ENCODE assay signal across 8 cellular contexts in genomic region chr6:159008656-159009288, GRCh38. TPM values are rescaled to one million over a fixed set of nuclear protein-coding genes. Genes with fewer than 3 reads are reported as not detected.
DNase-seq lines count a peak whose midpoint lies in the region; ATAC-seq and TF ChIP-seq lines count a peak whose summit lies in the region.

No MANE protein-coding gene starts in this region.

- no peaks in the 10 kb centered on the region for H3K9me2 ChIP-seq in OCI-LY1 (ENCODE audit: low read depth, low read length)

- H3K36me3 Mint-ChIP-seq in activated naive CD4-positive, alpha-beta T cell treated with anti-CD3 and anti-CD28 coated beads, Interleukin-2, amount 10 ng/mL, durations not matched to agents 7 days and 5 days = no peaks in the 10 kb centered on the region
- H3K36me3 Mint-ChIP-seq in activated naive CD4-positive, alpha-beta T cell treated with anti-CD3 and anti-CD28 coated beads for 36 hours (ENCODE audit: low read depth) = no peaks in the 10 kb centered on the region
- no peaks in the 10 kb centered on the region for H3K36me3 Mint-ChIP-seq in chondrocyte (ENCODE audit: low read depth)
- no peaks in the 10 kb centered on the region for H3K36me3 Mint-ChIP-seq in naive thymus-derived CD8-positive, alpha-beta T cell

- H3F3A ChIP-seq in OCI-LY1 (ENCODE audit: insufficient read depth, low read length) = no peaks in the 10 kb centered on the region

- ATAC-seq in HG02642 (IDR thresholded peaks at IDR 0.05; ENCODE audit: poor library complexity, unreplicated experiment) = peak; percentile 71
- peak; percentile 47 to 82 for ATAC-seq in naive thymus-derived CD8-positive, alpha-beta T cell
- ATAC-seq in GM21447 (IDR thresholded peaks at IDR 0.05; ENCODE audit: unreplicated experiment) = no peak

- peak; percentile 60 for TF ChIP-seq CTCF in OCI-LY1 (IDR thresholded peaks at IDR 0.05; ENCODE audit: low read length)
- TF ChIP-seq CTCF in chondrocyte (IDR thresholded peaks at IDR 0.05) = peak; percentile 80
- TF ChIP-seq CTCF in WERI-Rb-1 (IDR thresholded peaks at IDR 0.05; ENCODE audit: low read depth, low read length) = no peak

- no peaks in the 10 kb centered on the region for H3K9me3 ChIP-seq in OCI-LY1 (ENCODE audit: low read length)
- no peaks in the 10 kb centered on the region for H3K9me3 ChIP-seq in WERI-Rb-1 (ENCODE audit: severe bottlenecking)

- H3K4me3 ChIP-seq in OCI-LY1 (ENCODE audit: low read depth, low read length, poor library complexity, severe bottlenecking) (peak overlapping the region; percentile 43), WERI-Rb-1 (ENCODE audit: low read depth, low read length) (no peak overlapping the region)

- H3K27me3 ChIP-seq in OCI-LY1 (ENCODE audit: insufficient read depth, low read length) (no peaks in the 10 kb centered on the region), WERI-Rb-1 (ENCODE audit: insufficient read depth, low read depth, severe bottlenecking) (no peaks in the 10 kb centered on the region)

- POLR2A ChIA-PET in naive thymus-derived CD8-positive, alpha-beta T cell (lab: Charles Lee) = interaction anchor here (0.8 to 6.3 kb wide), 8 partner anchors 30 to 126 kb away, joined by 3 to 55 read pairs (median 4); partner anchors contain the start of gene TAGAP

- no peaks in the 10 kb centered on the region for H3K27me3 Mint-ChIP-seq in activated naive CD4-positive, alpha-beta T cell treated with anti-CD3 and anti-CD28 coated beads, Interleukin-2, amount 10 ng/mL, durations not matched to agents 7 days and 5 days
- no peaks in the 10 kb centered on the region for H3K27me3 Mint-ChIP-seq in activated naive CD4-positive, alpha-beta T cell treated with anti-CD3 and anti-CD28 coated beads for 36 hours (ENCODE audit: low read depth)
- H3K27me3 Mint-ChIP-seq in chondrocyte (ENCODE audit: low read depth) = no peaks in the 10 kb centered on the region
- no peaks in the 10 kb centered on the region for H3K27me3 Mint-ChIP-seq in naive thymus-derived CD8-positive, alpha-beta T cell

- intact Hi-C loops in activated naive CD4-positive, alpha-beta T cell treated with anti-CD3 and anti-CD28 coated beads for 36 hours (cut with micrococcal nuclease) = loop anchor here (1.0 kb wide), 4 partner anchors 96 to 143 kb away; no protein-coding TSS in a partner anchor

- H3K79me2 ChIP-seq in OCI-LY1 (ENCODE audit: insufficient read depth, low read length) = no peaks in the 10 kb centered on the region

- H3K9ac ChIP-seq in OCI-LY1 (ENCODE audit: low read length) = peak overlapping the region; percentile 54

- H3K27ac ChIP-seq in OCI-LY1 (ENCODE audit: low read depth, low read length, poor library complexity, severe bottlenecking) = peak overlapping the region; percentile 73
- no peak overlapping the region for H3K27ac ChIP-seq in WERI-Rb-1

- CTCF ChIA-PET in activated naive CD4-positive, alpha-beta T cell treated with anti-CD3 and anti-CD28 coated beads, Interleukin-2, amount 10 ng/mL, durations not matched to agents 7 days and 5 days (lab: Charles Lee) = interaction anchor here (0.8 to 15.1 kb wide), 29 partner anchors 9 to 266 kb away, joined by 3 to 317 read pairs (median 4); partner anchors contain the start of gene RSPH3
- CTCF ChIA-PET in activated naive CD4-positive, alpha-beta T cell treated with anti-CD3 and anti-CD28 coated beads for 36 hours (lab: Charles Lee) = interaction anchor here (0.7 to 13.0 kb wide), 31 partner anchors 8 to 694 kb away, joined by 3 to 215 read pairs (median 4); partner anchors contain the start of genes RSPH3, SYTL3 and TAGAP

- H3K4me1 Mint-ChIP-seq in activated naive CD4-positive, alpha-beta T cell treated with anti-CD3 and anti-CD28 coated beads, Interleukin-2, amount 10 ng/mL, durations not matched to agents 7 days and 5 days = peaks cover 23% of the 10 kb centered on the region
- peaks cover 29% of the 10 kb centered on the region for H3K4me1 Mint-ChIP-seq in activated naive CD4-positive, alpha-beta T cell treated with anti-CD3 and anti-CD28 coated beads for 36 hours (ENCODE audit: low read depth)
- H3K4me1 Mint-ChIP-seq in chondrocyte (ENCODE audit: low read depth) = peaks cover 4% of the 10 kb centered on the region
- peaks cover 6 to 31% (median 20%) of the 10 kb centered on the region in 4 donors for H3K4me1 Mint-ChIP-seq in naive thymus-derived CD8-positive, alpha-beta T cell

- H3K36me3 ChIP-seq in OCI-LY1 (ENCODE audit: insufficient read depth, low read length) (no peaks in the 10 kb centered on the region), WERI-Rb-1 (no peaks in the 10 kb centered on the region)

- H3K27ac Mint-ChIP-seq in activated naive CD4-positive, alpha-beta T cell treated with anti-CD3 and anti-CD28 coated beads, Interleukin-2, amount 10 ng/mL, durations not matched to agents 7 days and 5 days = no peak overlapping the region
- no peak overlapping the region for H3K27ac Mint-ChIP-seq in activated naive CD4-positive, alpha-beta T cell treated with anti-CD3 and anti-CD28 coated beads for 36 hours
- no peak overlapping the region for H3K27ac Mint-ChIP-seq in chondrocyte (ENCODE audit: unreplicated experiment)
- peak overlapping the region in 2 of 10 donors; percentile 42 to 76 for H3K27ac Mint-ChIP-seq in naive thymus-derived CD8-positive, alpha-beta T cell

- H3K4me1 ChIP-seq in OCI-LY1 (ENCODE audit: insufficient read depth, low read length, severe bottlenecking) = peaks cover 42% of the 10 kb centered on the region

- peak overlapping the region; percentile 92; the same call in 1 of the 2 replicates for H2AFZ ChIP-seq in OCI-LY1 (ENCODE audit: low read length)

- H3K4me2 ChIP-seq in OCI-LY1 (ENCODE audit: low read length) = peak overlapping the region; percentile 74

- no peaks in the 10 kb centered on the region for H3K9me3 Mint-ChIP-seq in activated naive CD4-positive, alpha-beta T cell treated with anti-CD3 and anti-CD28 coated beads, Interleukin-2, amount 10 ng/mL, durations not matched to agents 7 days and 5 days
- H3K9me3 Mint-ChIP-seq in activated naive CD4-positive, alpha-beta T cell treated with anti-CD3 and anti-CD28 coated beads for 36 hours = no peaks in the 10 kb centered on the region
- no peaks in the 10 kb centered on the region for H3K9me3 Mint-ChIP-seq in chondrocyte (ENCODE audit: low read depth)
- no peaks in the 10 kb centered on the region for H3K9me3 Mint-ChIP-seq in naive thymus-derived CD8-positive, alpha-beta T cell

- no peaks in the 10 kb centered on the region for H4K20me1 ChIP-seq in OCI-LY1 (ENCODE audit: insufficient read depth, low read length)

- DNase-seq in activated naive CD4-positive, alpha-beta T cell treated with anti-CD3 and anti-CD28 coated beads, Interleukin-2, amount 10 ng/mL, durations not matched to agents 7 days and 5 days = peak; percentile 25
- DNase-seq in activated naive CD4-positive, alpha-beta T cell treated with anti-CD3 and anti-CD28 coated beads for 36 hours = no peak
- DNase-seq in chondrocyte (ENCODE audit: low spot score) = no peak
- peak in 3 of 10 donors; percentile 56 to 64 (median 59) for DNase-seq in naive thymus-derived CD8-positive, alpha-beta T cell
- no peak for DNase-seq in WERI-Rb-1

- H3K4me3 Mint-ChIP-seq in activated naive CD4-positive, alpha-beta T cell treated with anti-CD3 and anti-CD28 coated beads, Interleukin-2, amount 10 ng/mL, durations not matched to agents 7 days and 5 days = no peak overlapping the region
- H3K4me3 Mint-ChIP-seq in activated naive CD4-positive, alpha-beta T cell treated with anti-CD3 and anti-CD28 coated beads for 36 hours = no peak overlapping the region
- H3K4me3 Mint-ChIP-seq in chondrocyte (ENCODE audit: unreplicated experiment) = no peak overlapping the region
- peak overlapping the region in 2 of 10 donors; percentile 36 to 73 for H3K4me3 Mint-ChIP-seq in naive thymus-derived CD8-positive, alpha-beta T cell

RNA-seq across cellular contexts. Expression of gene RSPH3, which starts 8.8 kb away (rescaled TPM):
- 1 to 10 TPM; 3.0 to 3.2 TPM for total RNA-seq in activated naive CD4-positive, alpha-beta T cell treated with anti-CD3 and anti-CD28 coated beads for 36 hours
- 8.3 to 10.0 TPM (median 8.7 TPM) in 3 replicates for total RNA-seq in chondrocyte
- 1 to 10 TPM; 1.9 TPM for total RNA-seq in naive thymus-derived CD8-positive, alpha-beta T cell
- 1 to 10 TPM; 1.3 to 2.0 (median 1.8) TPM for polyA plus RNA-seq in naive thymus-derived CD8-positive, alpha-beta T cell

RNA-seq across cellular contexts. Expression of gene TAGAP, which starts 36.0 kb away (rescaled TPM):
- 10 to 100 TPM; 79.6 to 82.6 TPM for total RNA-seq in activated naive CD4-positive, alpha-beta T cell treated with anti-CD3 and anti-CD28 coated beads for 36 hours
- not detected in 3 replicates for total RNA-seq in chondrocyte
- total RNA-seq in naive thymus-derived CD8-positive, alpha-beta T cell = 10 to 100 TPM; 54.5 to 56.9 TPM
- 100 to 1,000 TPM in 1 of 3 donors, 10 to 100 TPM in 2; 97.4 to 111 (median 98.2) TPM for polyA plus RNA-seq in naive thymus-derived CD8-positive, alpha-beta T cell

Comparison
In these comparisons a context has a peak if more than half of its experiments do, and no peak if none do; other contexts are left out.
1. RNA of gene TAGAP, which starts 36.0 kb away (total RNA-seq): 79.6 to 82.6 TPM in activated naive CD4-positive, alpha-beta T cell treated with anti-CD3 and anti-CD28 coated beads for 36 hours and 54.5 to 56.9 TPM in naive thymus-derived CD8-positive, alpha-beta T cell; not detected in chondrocyte; every median in the first group is over 10 times any median in the second.